Comparison of ENCODE assay signal across 1 cellular context in genomic region chr1:150148834-150149489, GRCh38.
TF ChIP-seq lines count a peak whose summit lies in the region.

No MANE protein-coding gene starts in this region.

TF ChIP-seq in HCT116, 20 proteins besides CTCF, POLR2A, EP300 and RAD21 (continued from another document):
- TF ChIP-seq YY1 (IDR thresholded peaks at IDR 0.05; ENCODE audit: extremely low read depth, insufficient replicate concordance, low read depth, low read length) (no peak), ATF3 (IDR thresholded peaks at IDR 0.05) (no peak), CEBPB (IDR thresholded peaks at IDR 0.05; ENCODE audit: low read depth) (no peak), ZNF274 (IDR thresholded peaks at IDR 0.05; ENCODE audit: low read depth, low read length) (no peak), MAX (IDR thresholded peaks at IDR 0.05) (no peak), JUND (IDR thresholded peaks at IDR 0.05) (no peak), TCF7L2 (IDR thresholded peaks at IDR 0.05; ENCODE audit: borderline replicate concordance, extremely low read depth, insufficient read depth, insufficient read length) (no peak), SIN3A (IDR thresholded peaks at IDR 0.05; ENCODE audit: low read depth) (no peak), ZBTB33 (IDR thresholded peaks at IDR 0.05; ENCODE audit: extremely low read depth, insufficient replicate concordance, low read length) (no peak), FOSL1 (IDR thresholded peaks at IDR 0.05; ENCODE audit: low read depth) (no peak), SRF (IDR thresholded peaks at IDR 0.05; ENCODE audit: low read depth) (no peak), POLR2AphosphoS5 (IDR thresholded peaks at IDR 0.05; ENCODE audit: low read depth, low read length) (no peak), EZH2phosphoT487 (IDR thresholded peaks at IDR 0.05; ENCODE audit: borderline replicate concordance) (no peak), EZH2 (IDR thresholded peaks at IDR 0.05) (no peak), EGR1 (IDR thresholded peaks at IDR 0.05; ENCODE audit: low read depth) (no peak)
TF ChIP-seq in HCT116: peak in this region for 0.
